18 cellular contexts compared by ENCODE assay signal in the genomic region with DNA sequence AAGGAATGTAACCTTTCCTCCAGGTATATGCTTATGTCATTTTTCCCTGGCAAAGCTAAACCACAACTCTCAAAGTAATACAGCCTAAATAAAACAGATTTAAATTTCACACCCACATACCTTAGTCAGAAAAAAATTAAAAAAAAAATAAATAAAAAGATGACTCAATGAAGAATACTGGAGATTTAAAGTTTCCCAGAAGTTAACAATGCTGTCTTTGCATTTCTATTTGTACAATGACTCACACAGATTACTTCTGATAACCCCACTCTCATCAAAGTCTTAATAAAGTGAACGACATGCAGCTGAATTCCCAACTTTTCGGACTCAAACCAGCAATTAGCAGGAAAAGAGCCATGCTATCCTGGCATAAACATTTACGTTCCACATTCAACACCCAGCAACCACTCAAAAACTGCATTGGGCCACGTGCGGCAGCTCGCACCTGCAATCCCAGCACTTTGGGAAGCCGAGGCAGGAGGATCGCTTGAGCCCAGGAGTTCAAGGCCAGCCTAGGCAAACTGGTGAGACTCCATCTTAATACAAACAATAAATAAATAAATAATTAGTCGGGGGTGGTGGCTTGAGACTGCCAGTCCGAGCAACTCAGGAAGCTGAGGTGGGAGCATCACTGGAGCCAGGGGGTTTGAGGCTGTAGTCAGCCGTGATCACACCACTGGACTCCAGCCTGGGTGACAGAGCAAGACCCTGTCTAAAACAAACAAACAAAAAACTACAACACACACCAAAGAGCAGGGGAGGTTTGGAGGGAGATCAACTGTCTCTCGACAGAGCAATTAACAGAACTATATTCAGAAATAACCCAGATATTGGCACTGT.
DNase-seq lines count a peak whose midpoint lies in the region; ATAC-seq and TF ChIP-seq lines count a peak whose summit lies in the region.
"Had no signal": no experiment of that assay in that cellular context is flagged by ENCODE, and none has a peak within 500 bp of the region (broad histone marks: within the 10 kb centered on the region; RNA-seq: fewer than 3 reads in every experiment).

No MANE protein-coding gene starts in this region.

- H3K36me3 Mint-ChIP-seq in activated CD4-positive, alpha-beta T cell treated with anti-CD3 and anti-CD28 coated beads, Interleukin-2, amount 10 ng/mL, durations not matched to agents 24 days and 14 days (ENCODE audit: low read depth), result no peaks in the 10 kb centered on the region
- peaks cover 1% of the 10 kb centered on the region for H3K36me3 Mint-ChIP-seq in activated CD4-positive, alpha-beta T cell treated with anti-CD3 and anti-CD28 coated beads for 36 hours (ENCODE audit: low read depth)
- H3K36me3 Mint-ChIP-seq: CD14-positive monocyte had no signal

- H3K27ac Mint-ChIP-seq in activated CD4-positive, alpha-beta T cell treated with anti-CD3 and anti-CD28 coated beads, Interleukin-2, amount 10 ng/mL, durations not matched to agents 24 days and 14 days, result no peak overlapping the region
- no peak overlapping the region for H3K27ac Mint-ChIP-seq in activated CD4-positive, alpha-beta T cell treated with anti-CD3 and anti-CD28 coated beads for 36 hours
- H3K27ac Mint-ChIP-seq: H9 had no signal

- TF ChIP-seq CTCF in fibroblast of the aortic adventitia (IDR thresholded peaks at IDR 0.05; ENCODE audit: insufficient read depth, low read length), result no peak
- no peak for TF ChIP-seq CTCF in smooth muscle cell (IDR thresholded peaks at IDR 0.05; ENCODE audit: borderline replicate concordance, insufficient read depth, poor library complexity, severe bottlenecking)
- no peak for TF ChIP-seq CTCF in thyroid gland (IDR thresholded peaks at IDR 0.05)

- H3K79me2 ChIP-seq in smooth muscle cell (ENCODE audit: low read depth), result no peaks in the 10 kb centered on the region

- no peak for ATAC-seq in activated CD4-positive, alpha-beta T cell treated with anti-CD3 and anti-CD28 coated beads for 36 hours
- ATAC-seq in HG03432 (IDR thresholded peaks at IDR 0.05; ENCODE audit: unreplicated experiment), result no peak

- no peaks in the 10 kb centered on the region for H4K20me1 ChIP-seq in smooth muscle cell (ENCODE audit: low read depth)

- H3K27ac ChIP-seq in smooth muscle cell (ENCODE audit: low read depth) (peak overlapping the region; percentile 52), thyroid gland (no peak overlapping the region)
- H3K27ac ChIP-seq: 22Rv1, ascending aorta, dorsolateral prefrontal cortex had no signal

- H3K4me1 ChIP-seq in smooth muscle cell (ENCODE audit: low read depth), result no peaks in the 10 kb centered on the region
- H3K4me1 ChIP-seq in thyroid gland, result no peaks in the 10 kb centered on the region
- H3K4me1 ChIP-seq: ascending aorta had no signal

- H3K27me3 Mint-ChIP-seq in activated CD4-positive, alpha-beta T cell treated with anti-CD3 and anti-CD28 coated beads, Interleukin-2, amount 10 ng/mL, durations not matched to agents 24 days and 14 days, result peaks cover 11% of the 10 kb centered on the region
- no peaks in the 10 kb centered on the region for H3K27me3 Mint-ChIP-seq in activated CD4-positive, alpha-beta T cell treated with anti-CD3 and anti-CD28 coated beads for 36 hours

- H3K9ac ChIP-seq in smooth muscle cell (ENCODE audit: low read depth), result no peak overlapping the region

- TF ChIP-seq POLR2A in thyroid gland (IDR thresholded peaks at IDR 0.05), result no peak

- no peaks in the 10 kb centered on the region for H3K9me3 Mint-ChIP-seq in activated CD4-positive, alpha-beta T cell treated with anti-CD3 and anti-CD28 coated beads, Interleukin-2, amount 10 ng/mL, durations not matched to agents 24 days and 14 days
- no peaks in the 10 kb centered on the region for H3K9me3 Mint-ChIP-seq in activated CD4-positive, alpha-beta T cell treated with anti-CD3 and anti-CD28 coated beads for 36 hours (ENCODE audit: low read depth)
- H3K9me3 Mint-ChIP-seq: H9 had no signal

- H3K4me3 Mint-ChIP-seq in activated CD4-positive, alpha-beta T cell treated with anti-CD3 and anti-CD28 coated beads, Interleukin-2, amount 10 ng/mL, durations not matched to agents 24 days and 14 days, result no peak overlapping the region
- H3K4me3 Mint-ChIP-seq in activated CD4-positive, alpha-beta T cell treated with anti-CD3 and anti-CD28 coated beads for 36 hours, result no peak overlapping the region
- H3K4me3 Mint-ChIP-seq: CD14-positive monocyte, H9 had no signal

- H3K27me3 ChIP-seq in smooth muscle cell (ENCODE audit: low read depth) (no peaks in the 10 kb centered on the region), thyroid gland (no peaks in the 10 kb centered on the region)
- H3K27me3 ChIP-seq: ascending aorta, dorsolateral prefrontal cortex had no signal

- no peak overlapping the region for H2AFZ ChIP-seq in smooth muscle cell (ENCODE audit: low read depth)

- H3K4me1 Mint-ChIP-seq in activated CD4-positive, alpha-beta T cell treated with anti-CD3 and anti-CD28 coated beads, Interleukin-2, amount 10 ng/mL, durations not matched to agents 24 days and 14 days, result peaks cover 6% of the 10 kb centered on the region
- H3K4me1 Mint-ChIP-seq in activated CD4-positive, alpha-beta T cell treated with anti-CD3 and anti-CD28 coated beads for 36 hours, result peaks cover 9% of the 10 kb centered on the region
- H3K4me1 Mint-ChIP-seq: CD14-positive monocyte, H9 had no signal

- H3K4me2 ChIP-seq in smooth muscle cell, result peak overlapping the region; percentile 17

- H3K4me3 ChIP-seq in fibroblast of the aortic adventitia (ENCODE audit: low read depth, low read length), result no peak overlapping the region
- no peak overlapping the region for H3K4me3 ChIP-seq in smooth muscle cell
- no peak overlapping the region for H3K4me3 ChIP-seq in thyroid gland (replicated peaks in 1 of 3)
- H3K4me3 ChIP-seq: ascending aorta, dorsolateral prefrontal cortex had no signal

- H3K9me3 ChIP-seq in smooth muscle cell (replicated peaks; ENCODE audit: low read depth) (no peaks in the 10 kb centered on the region), thyroid gland (no peaks in the 10 kb centered on the region)
- H3K9me3 ChIP-seq: ascending aorta had no signal

- CTCF ChIA-PET in activated CD4-positive, alpha-beta T cell treated with anti-CD3 and anti-CD28 coated beads for 36 hours (lab: Charles Lee), result interaction anchor here (0.6 to 0.9 kb wide), 2 partner anchors 8 to 14 kb away, joined by 3 to 4 read pairs; no protein-coding TSS in a partner anchor

- no peaks in the 10 kb centered on the region for H3F3A ChIP-seq in smooth muscle cell (ENCODE audit: low read depth)

- intact Hi-C loops in activated CD4-positive, alpha-beta T cell treated with anti-CD3 and anti-CD28 coated beads, Interleukin-2, amount 10 ng/mL, durations not matched to agents 24 days and 14 days (cut with micrococcal nuclease), result no loop called here
- intact Hi-C loops in activated CD4-positive, alpha-beta T cell treated with anti-CD3 and anti-CD28 coated beads for 36 hours (cut with DNase I, micrococcal nuclease), result no loop called here
- intact Hi-C loops in thyroid gland (cut with DNase I), result no loop called here

- POLR2A ChIA-PET in activated CD4-positive, alpha-beta T cell treated with anti-CD3 and anti-CD28 coated beads for 36 hours (lab: Charles Lee), result no interaction called here

- H3K36me3 ChIP-seq in smooth muscle cell (ENCODE audit: low read depth), result no peaks in the 10 kb centered on the region
- H3K36me3 ChIP-seq in thyroid gland, result no peaks in the 10 kb centered on the region
- H3K36me3 ChIP-seq: ascending aorta had no signal

- 74% methylated on average over 12 of the region's 12 CpGs for WGBS in smooth muscle cell (ENCODE audit: low lambda C conversion rate)
- WGBS in thyroid gland, 2 donors, result 84 to 86% methylated on average over 12 of the region's 12 CpGs

- DNase-seq in activated CD4-positive, alpha-beta T cell treated with anti-CD3 and anti-CD28 coated beads, Interleukin-2, amount 10 ng/mL, durations not matched to agents 24 days and 14 days, result peak; percentile 41
- DNase-seq in activated CD4-positive, alpha-beta T cell treated with anti-CD3 and anti-CD28 coated beads for 36 hours, result no peak
- peak; percentile 48 for DNase-seq in T1000 (lab: John Stamatoyannopoulos, UW)
- peak; percentile 63 for DNase-seq in fibroblast of the aortic adventitia (ENCODE audit: low read depth)
- no peak for DNase-seq in smooth muscle cell (lab: John Stamatoyannopoulos, UW; ENCODE audit: unreplicated experiment)
- DNase-seq in RPMI8226, result no peak
- no peak for DNase-seq in thyroid gland
- DNase-seq: activated effector memory CD4-positive, alpha-beta T cell treated with anti-CD3 and anti-CD28 coated beads, Interleukin-2, amount 50 U/mL, for 16 hours; DND-41; dorsolateral prefrontal cortex; H9; NCI-H1694; NCI-H510A treated with DMSO at 0.1 percent for 48 hours; occipital lobe had no signal

Comparison
In these comparisons a context has a peak if more than half of its experiments do, and no peak if none do; other contexts are left out.
1. DNase-seq: peak in activated CD4-positive, alpha-beta T cell treated with anti-CD3 and anti-CD28 coated beads, Interleukin-2, amount 10 ng/mL, durations not matched to agents 24 days and 14 days (single experiment), T1000 (single experiment) and fibroblast of the aortic adventitia (single experiment); none in activated CD4-positive, alpha-beta T cell treated with anti-CD3 and anti-CD28 coated beads for 36 hours (single experiment), smooth muscle cell (single experiment), RPMI8226 (single experiment) and thyroid gland (0 of 2).